Comparison of ENCODE assay signal across 8 cellular contexts in genomic region chr6:19805146-19805515, GRCh38. TPM values are rescaled to one million over a fixed set of nuclear protein-coding genes. Genes with fewer than 3 reads are reported as not detected.
DNase-seq lines count a peak whose midpoint lies in the region; ATAC-seq and TF ChIP-seq lines count a peak whose summit lies in the region.

No MANE protein-coding gene starts in this region.

- no peaks in the 10 kb centered on the region for H3K36me3 Mint-ChIP-seq in T-helper 17 cell (ENCODE audit: low read depth)

- H3K4me3 ChIP-seq in H7 (ENCODE audit: insufficient read depth, low read depth, low read length) = peak overlapping the region; percentile 71
- peak overlapping the region; percentile 57 for H3K4me3 ChIP-seq in smooth muscle cell

- peaks cover 26% of the 10 kb centered on the region for H3K4me1 ChIP-seq in smooth muscle cell (ENCODE audit: low read depth)

- peak overlapping the region; percentile 78 for H3K4me3 Mint-ChIP-seq in T-helper 17 cell

- no peak for ATAC-seq in T-helper 17 cell
- ATAC-seq in GM21717 (IDR thresholded peaks at IDR 0.05; ENCODE audit: unreplicated experiment) = no peak
- no peak for ATAC-seq in GM21390 (IDR thresholded peaks at IDR 0.05; ENCODE audit: unreplicated experiment)
- no peak for ATAC-seq in HG03439 (IDR thresholded peaks at IDR 0.05; ENCODE audit: unreplicated experiment)

- POLR2A ChIA-PET in HEK293T (lab: Yijun Ruan, JAX) = interaction anchor here (0.6 to 3.2 kb wide), 4 partner anchors 14 to 598 kb away, joined by 3 to 24 read pairs (median 4); partner anchors contain the start of gene ID4

- H2AFZ ChIP-seq in smooth muscle cell (ENCODE audit: low read depth) = peak overlapping the region; percentile 26

- peak overlapping the region; percentile 100 for H3K27ac ChIP-seq in smooth muscle cell (ENCODE audit: low read depth)

- peaks cover 9% of the 10 kb centered on the region for H3K4me1 Mint-ChIP-seq in T-helper 17 cell

- no peaks in the 10 kb centered on the region for H3K79me2 ChIP-seq in smooth muscle cell (ENCODE audit: low read depth)

- CTCF ChIA-PET in HEK293T (lab: Yijun Ruan, JAX) = no interaction called here

- H3K36me3 ChIP-seq in H7 (replicated peaks; ENCODE audit: control insufficient read depth, insufficient read depth, low read length) (no peaks in the 10 kb centered on the region), smooth muscle cell (ENCODE audit: low read depth) (no peaks in the 10 kb centered on the region)

- no peaks in the 10 kb centered on the region for H4K20me1 ChIP-seq in smooth muscle cell (ENCODE audit: low read depth)

- no peak overlapping the region for H3K27ac Mint-ChIP-seq in T-helper 17 cell

- H3K9me3 ChIP-seq in T-helper 17 cell (ENCODE audit: control insufficient read depth, low read length, poor library complexity, severe bottlenecking) = no peaks in the 10 kb centered on the region
- H3K9me3 ChIP-seq in smooth muscle cell (replicated peaks; ENCODE audit: low read depth) = no peaks in the 10 kb centered on the region

- H3F3A ChIP-seq in smooth muscle cell (ENCODE audit: low read depth) = peaks cover 24% of the 10 kb centered on the region

- TF ChIP-seq CTCF in smooth muscle cell (IDR thresholded peaks at IDR 0.05; ENCODE audit: borderline replicate concordance, insufficient read depth, poor library complexity, severe bottlenecking) = no peak

- peaks cover 5% of the 10 kb centered on the region for H3K27me3 ChIP-seq in H7 (ENCODE audit: control insufficient read depth, insufficient read depth, low read length)
- no peaks in the 10 kb centered on the region for H3K27me3 ChIP-seq in smooth muscle cell (ENCODE audit: low read depth)

- H3K27me3 Mint-ChIP-seq in T-helper 17 cell = peaks cover 38% of the 10 kb centered on the region

- DNase-seq in H7 (no peak), T-helper 17 cell (no peak), hepatic stellate cell (ENCODE audit: low spot score) (peak; percentile 12), smooth muscle cell (lab: John Stamatoyannopoulos, UW; ENCODE audit: unreplicated experiment) (no peak), HEK293T (ENCODE audit: extremely low spot score) (no peak)

- peak overlapping the region; percentile 90 for H3K4me2 ChIP-seq in smooth muscle cell

- WGBS in smooth muscle cell (ENCODE audit: low lambda C conversion rate) = 27% methylated on average over 5 of the region's 5 CpGs

- peak overlapping the region; percentile 97 for H3K9ac ChIP-seq in smooth muscle cell (ENCODE audit: low read depth)

TF ChIP-seq in HEK293T, 16 proteins besides CTCF, POLR2A, EP300 and RAD21:
- TF ChIP-seq FOXK2 (IDR thresholded peaks at IDR 0.05) (no peak), SUZ12 (IDR thresholded peaks at IDR 0.05) (no peak), PKNOX1 (IDR thresholded peaks at IDR 0.05) (no peak), ELF4 (IDR thresholded peaks at IDR 0.05) (no peak), FOXM1 (IDR thresholded peaks at IDR 0.05; ENCODE audit: borderline replicate concordance) (no peak), FOXA1 (IDR thresholded peaks at IDR 0.05) (no peak), HDGF (IDR thresholded peaks at IDR 0.05; ENCODE audit: borderline replicate concordance) (no peak)

RNA-seq across cellular contexts. Expression of gene ID4, which starts 32.0 kb away (rescaled TPM):
- total RNA-seq in H7 (2014; rRNA removed; shearing (Covaris generic)) = 3.4 and 3.5 TPM in 2 replicates
- total RNA-seq in T-helper 17 cell (not detected), smooth muscle cell (123 and 147 TPM in 2 replicates)
- polyA plus RNA-seq in smooth muscle cell = 181 and 223 TPM in 2 replicates

Comparison
In these comparisons a context has a peak if more than half of its experiments do, and no peak if none do; other contexts are left out.
1. RNA of gene ID4, which starts 32.0 kb away (total RNA-seq): 123 to 147 TPM in smooth muscle cell; 3.4 to 3.5 TPM in H7 and not detected in T-helper 17 cell; every median in the first group is over 10 times any median in the second.